ENCODE assay signal across 8 cellular contexts in the genomic region with DNA sequence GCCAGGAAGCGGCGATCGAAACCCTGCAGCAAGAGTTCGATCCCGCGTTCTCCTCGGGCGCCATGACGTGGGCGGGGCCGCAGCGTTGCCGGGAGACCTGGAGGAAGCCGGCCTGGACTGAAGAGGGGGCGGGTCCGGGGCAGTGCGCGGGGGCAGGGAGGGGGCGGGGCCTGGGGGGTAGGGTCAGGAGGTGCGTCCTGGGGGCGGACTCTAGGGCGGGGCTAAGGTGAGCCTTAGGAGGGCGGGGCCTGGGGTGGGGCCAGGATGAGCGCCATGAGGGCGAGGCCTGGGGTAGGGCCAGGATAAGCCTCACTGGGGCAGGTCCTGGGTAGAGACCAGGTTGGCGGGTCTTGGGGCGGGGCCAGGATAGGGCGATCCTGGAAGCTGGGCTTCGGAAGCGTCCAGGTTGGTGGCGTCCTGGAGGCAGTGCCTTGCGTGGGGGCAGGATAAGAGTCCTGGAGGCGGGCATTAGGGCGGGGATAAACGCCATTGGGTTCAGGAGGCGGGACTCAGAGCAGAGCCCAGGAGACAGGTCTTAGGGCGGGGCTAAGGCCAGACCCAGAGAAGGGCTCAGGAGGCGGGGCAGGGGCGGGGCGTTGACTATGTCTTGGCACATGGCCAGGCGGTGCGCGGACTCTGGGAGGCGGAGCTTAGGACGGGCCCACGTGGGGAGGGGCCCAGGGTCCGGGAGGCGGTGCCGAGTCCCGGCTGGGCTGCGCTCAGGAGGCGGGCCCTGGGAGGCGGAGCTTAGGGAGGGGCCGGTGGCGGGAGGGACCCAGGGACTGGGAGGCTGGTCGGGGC. TPM values are rescaled to one million over a fixed set of nuclear protein-coding genes. Genes with fewer than 3 reads are reported as not detected.
DNase-seq lines count a peak whose midpoint lies in the region; ATAC-seq, FAIRE-seq and TF ChIP-seq lines count a peak whose summit lies in the region.
"Not testable (repeated sequence)": the region's sequence is repeated elsewhere in the genome, so short reads cannot be mapped to it uniquely, and the experiment has no call there.

No MANE protein-coding gene starts in this region.

- not testable (repeated sequence) for H3K56ac ChIP-seq in IMR-90 (ENCODE audit: extremely low read depth, insufficient read depth, low read length)

- DNase-seq in CMK (ENCODE audit: low read depth): peak; percentile 80
- DNase-seq in IMR-90: peak; percentile 95
- peak; percentile 92 for DNase-seq in OCI-LY7 (ENCODE audit: low spot score)
- DNase-seq in activated T-cell treated with anti-CD3 and anti-CD28 coated beads for 1 hour (ENCODE audit: low read depth): peak; percentile 100
- peak; percentile 100 for DNase-seq in mesenteric fat pad (ENCODE audit: low spot score)
- DNase-seq in stimulated activated CD8-positive, alpha-beta memory T cell treated with anti-CD3 and anti-CD28 coated beads, Interleukin-12 subunit alpha, Interleukin-12 subunit beta, amount 100 ng/mL, for 1 hour (ENCODE audit: low read depth): peak; percentile 99

- 0 out of 2 replicates have a peak overlapping the region, but pooled peaks have one; percentile 86 for H3K23ac ChIP-seq in IMR-90 (ENCODE audit: low read depth, low read length)

- not testable (repeated sequence) for BruUV-seq in IMR-90 (replicated peaks; lab: Mats Ljungman, UMichigan); OCI-LY7 (replicated peaks; lab: Mats Ljungman, UMichigan)

- peak overlapping the region; percentile 78 for H4K91ac ChIP-seq in IMR-90 (ENCODE audit: insufficient read depth, low read depth, low read length)

- H2AK9ac ChIP-seq in IMR-90 (replicated peaks; ENCODE audit: low read depth, low read length, poor library complexity): not testable (repeated sequence)

- H2AFZ ChIP-seq in IMR-90 (replicated peaks; ENCODE audit: low read length, poor library complexity): peak overlapping the region; percentile 83
- H2AFZ ChIP-seq in OCI-LY7 (ENCODE audit: low read length): peak overlapping the region; percentile 95

- H4K20me1 ChIP-seq in IMR-90 (ENCODE audit: insufficient read depth, low read length); OCI-LY7 (ENCODE audit: insufficient read depth, low read length): not testable (repeated sequence)

- H3K79me2 ChIP-seq in OCI-LY7 (ENCODE audit: insufficient read depth, low read depth, low read length): not testable (repeated sequence)

- intact Hi-C loops in IMR-90 (cut with micrococcal nuclease): not testable (repeated sequence)
- intact Hi-C loops in OCI-LY7 (cut with micrococcal nuclease; ENCODE audit: unreplicated experiment): loop anchor here (2.0 to 10.0 kb wide), 4 partner anchors 158 to 601 kb away; partner anchors contain the start of gene NECAP1

- peak overlapping the region; percentile 92 to 96; a peak in 2 of 4 replicates for H4K8ac ChIP-seq in IMR-90 (ENCODE audit: low read depth in 2 of 2, low read length in 2 of 2)

- H3K4me2 ChIP-seq in IMR-90 (ENCODE audit: low read depth, low read length) (peak overlapping the region; percentile 18; the same call in 1 of the 2 replicates), OCI-LY7 (ENCODE audit: low read length) (peak overlapping the region; percentile 96)

- H3K4me3 ChIP-seq in IMR-90 (ENCODE audit: insufficient read depth, low read depth, low read length): peak overlapping the region; percentile 59
- peak overlapping the region; percentile 90 for H3K4me3 ChIP-seq in OCI-LY7 (ENCODE audit: low read depth, low read length, poor library complexity, severe bottlenecking)

- in situ Hi-C loops in IMR-90 (cut with MboI; ENCODE audit: low sequenced_read_pairs): not testable (repeated sequence)

- H3K18ac ChIP-seq in IMR-90 (ENCODE audit: low read depth, low read length): peak overlapping the region; percentile 20; the same call in 1 of the 2 replicates

- dilution Hi-C loops in IMR-90 (cut with HindIII; ENCODE audit: low sequenced_read_pairs, unreplicated experiment): not testable (repeated sequence)

- not testable (repeated sequence) for H3K79me1 ChIP-seq in IMR-90 (ENCODE audit: low read depth in 1 of 2, low read length in 2 of 2)

- H3K4me1 ChIP-seq in IMR-90 (ENCODE audit: control insufficient read depth, insufficient read depth, low read length); OCI-LY7 (ENCODE audit: insufficient read depth, low read length, poor library complexity, severe bottlenecking): not testable (repeated sequence)

- peak overlapping the region; percentile 69 for H3K9ac ChIP-seq in IMR-90 (ENCODE audit: low read depth, low read length)

- POLR2A ChIA-PET in IMR-90 (lab: Charles Lee; ENCODE audit: unreplicated experiment): not testable (repeated sequence)
- POLR2A ChIA-PET in OCI-LY7 (lab: Charles Lee): interaction anchor here (1.1 kb wide), 1 partner anchor 141 kb away, joined by 4 read pairs; no protein-coding TSS in a partner anchor

- not testable (repeated sequence) for H3K36me3 ChIP-seq in IMR-90 (ENCODE audit: control insufficient read depth, insufficient read depth, low read length); OCI-LY7 (ENCODE audit: insufficient read depth, low read length)

- H3K9me3 ChIP-seq in IMR-90 (ENCODE audit: control insufficient read depth, insufficient read depth, low read length); OCI-LY7 (ENCODE audit: low read length): not testable (repeated sequence)

- not testable (repeated sequence) for TF ChIP-seq RAD21 in IMR-90 (IDR thresholded peaks at IDR 0.05; ENCODE audit: low read length)

- not testable (repeated sequence) for H3K27me3 ChIP-seq in IMR-90 (ENCODE audit: control insufficient read depth, insufficient read depth, low read length)

- peak; percentile 99 for FAIRE-seq in endometrium (lab: Jason Lieb, UNC)

- ATAC-seq in GM21423 (IDR thresholded peaks at IDR 0.05; ENCODE audit: unreplicated experiment) (peak; percentile 75), IMR-90 (ENCODE audit: low read depth) (peak; percentile 100)

- H3K27ac ChIP-seq in IMR-90 (ENCODE audit: insufficient read depth, low read length): peak overlapping the region; percentile 99
- H3K27ac ChIP-seq in OCI-LY7 (ENCODE audit: low read depth, low read length, poor library complexity, severe bottlenecking): not testable (repeated sequence)

- H2BK120ac ChIP-seq in IMR-90 (ENCODE audit: low read depth, low read length): peak overlapping the region; percentile 81; the same call in 1 of the 2 replicates

- H2BK15ac ChIP-seq in IMR-90 (ENCODE audit: low read depth, low read length): peak overlapping the region; percentile 94; the same call in 2 of the 3 replicates

- TF ChIP-seq CTCF in IMR-90 (conservative IDR thresholded peaks at IDR 0.05; ENCODE audit: low read depth, low read length); OCI-LY7 (conservative IDR thresholded peaks at IDR 0.05; ENCODE audit: low read length): not testable (repeated sequence)

- H3K14ac ChIP-seq in IMR-90 (replicated peaks; ENCODE audit: low read depth, low read length): peak overlapping the region; percentile 92; the same call in 1 of the 2 replicates

- not testable (repeated sequence) for H4K5ac ChIP-seq in IMR-90 (ENCODE audit: low read depth, low read length)

- not testable (repeated sequence) for H2BK20ac ChIP-seq in IMR-90 (ENCODE audit: low read depth, low read length)

- H2BK5ac ChIP-seq in IMR-90 (ENCODE audit: low read depth, low read length, poor library complexity, severe bottlenecking): peak overlapping the region; percentile 98

- H2AK5ac ChIP-seq in IMR-90 (ENCODE audit: low read depth, low read length): not testable (repeated sequence)

- TF ChIP-seq POLR2A in IMR-90 (IDR thresholded peaks at IDR 0.05; ENCODE audit: low read depth, low read length): not testable (repeated sequence)

- CTCF ChIA-PET in IMR-90 (lab: Yijun Ruan, JAX): not testable (repeated sequence)
- CTCF ChIA-PET in OCI-LY7 (lab: Charles Lee; ENCODE audit: unreplicated experiment): interaction anchor here (0.6 kb wide), 1 partner anchor 11 kb away, joined by 5 read pairs; no protein-coding TSS in a partner anchor

- 1% methylated on average over 20 of the region's 56 CpGs; no CpG with 5 or more reads in 1 of the 2 experiments for WGBS in IMR-90 (ENCODE audit: extremely low coverage in 2 of 2, insufficient read length in 1 of 2), 2 experiments

- H3K4ac ChIP-seq in IMR-90 (ENCODE audit: low read depth, low read length): peak overlapping the region; percentile 90; the same call in 1 of the 2 replicates

- H3K9me2 ChIP-seq in OCI-LY7 (ENCODE audit: insufficient read depth, low read length): not testable (repeated sequence)

- H3K9me1 ChIP-seq in IMR-90 (ENCODE audit: insufficient read depth, low read length): not testable (repeated sequence)

TF ChIP-seq in IMR-90, 13 proteins besides CTCF, POLR2A, EP300 and RAD21:
- TF ChIP-seq, protein P1, sequence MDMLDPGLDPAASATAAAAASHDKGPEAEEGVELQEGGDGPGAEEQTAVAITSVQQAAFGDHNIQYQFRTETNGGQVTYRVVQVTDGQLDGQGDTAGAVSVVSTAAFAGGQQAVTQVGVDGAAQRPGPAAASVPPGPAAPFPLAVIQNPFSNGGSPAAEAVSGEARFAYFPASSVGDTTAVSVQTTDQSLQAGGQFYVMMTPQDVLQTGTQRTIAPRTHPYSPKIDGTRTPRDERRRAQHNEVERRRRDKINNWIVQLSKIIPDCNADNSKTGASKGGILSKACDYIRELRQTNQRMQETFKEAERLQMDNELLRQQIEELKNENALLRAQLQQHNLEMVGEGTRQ (IDR thresholded peaks at IDR 0.05; ENCODE audit: low read depth, low read length): peak; percentile 80
- TF ChIP-seq MAZ (IDR thresholded peaks at IDR 0.05; ENCODE audit: borderline replicate concordance, low read depth, low read length): peak; percentile 91; the same call in 1 of the 2 replicates

RNA-seq across cellular contexts. Expression of gene FAM90A1, which starts 15.7 kb away (rescaled TPM):
- total RNA-seq in IMR-90 (2012; rRNA removed) (under 0.01 TPM in 1 of 2 replicates, not detected in the other), OCI-LY7 (2022) (not detected in 2 replicates), mesenteric fat pad (0.48 TPM)
- polyA plus RNA-seq in IMR-90 (2012; rRNA removed): 0.09 and 0.11 TPM in 2 replicates
- polyA plus RNA-seq in IMR-90 (2012; cell fraction: cytosol; rRNA removed): 0.09 and 0.10 TPM in 2 replicates
- 0.28 and 0.30 TPM in 2 replicates for polyA plus RNA-seq in IMR-90 (2012; cell fraction: nucleus; rRNA removed; ENCODE audit: low replicate concordance)
- not detected in 2 replicates for total RNA-seq in OCI-LY7 (2014; rRNA removed; shearing (Covaris generic))
